Comparison of ENCODE assay signal across 8 cellular contexts in the genomic region with DNA sequence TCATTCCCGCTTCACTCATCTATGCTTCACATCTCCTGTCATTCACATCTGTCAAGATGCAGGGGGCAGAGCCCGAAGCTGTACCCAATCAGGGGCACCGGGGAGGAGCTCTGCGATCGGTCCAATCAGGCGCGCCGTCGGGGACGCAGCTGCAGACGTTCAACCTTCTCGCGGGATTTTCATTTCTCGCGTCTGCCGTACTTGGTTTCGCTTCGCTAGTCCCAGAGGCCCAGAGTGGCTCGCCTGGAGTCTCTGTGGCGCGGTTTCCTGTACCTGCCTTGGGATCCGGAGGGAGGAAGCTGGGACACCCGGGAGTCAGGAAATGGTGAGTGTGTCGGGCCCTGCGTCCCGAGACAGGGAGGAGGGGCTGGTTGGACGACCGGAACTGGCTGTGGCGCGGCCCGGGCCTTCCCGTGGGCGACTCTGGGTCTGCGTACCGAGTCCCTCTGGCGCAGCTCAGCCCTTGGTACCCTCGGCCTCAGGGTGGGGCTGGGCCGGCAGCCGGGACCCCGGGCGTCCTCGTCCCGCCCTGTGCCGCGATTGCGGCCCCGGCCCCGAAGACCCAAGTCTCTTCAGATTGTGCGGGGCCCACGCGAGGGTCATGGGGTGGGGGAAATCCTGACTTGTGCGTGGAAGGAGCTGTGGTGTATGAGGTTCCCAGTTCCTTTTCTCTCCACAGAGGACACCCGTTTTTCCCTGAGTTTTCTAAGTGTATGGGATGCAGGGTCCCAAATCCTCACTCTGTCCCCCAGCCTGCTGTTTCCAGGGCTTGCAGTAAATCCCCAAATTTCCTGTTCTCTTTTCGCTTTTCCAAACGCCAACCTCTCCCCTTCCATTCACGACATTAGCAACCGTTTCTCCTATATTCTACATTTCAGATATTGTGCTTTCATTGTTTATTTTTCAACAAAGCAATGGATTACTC. TPM values are rescaled to one million over a fixed set of nuclear protein-coding genes. Genes with fewer than 3 reads are reported as not detected.
DNase-seq lines count a peak whose midpoint lies in the region; ATAC-seq, FAIRE-seq and TF ChIP-seq lines count a peak whose summit lies in the region.

Gene ZNF136, plus strand, starts transcription at position 215 of the 925 bp plus-strand sequence. Its CDS starts 108 bp downstream, at position 323.

- no peak for TF ChIP-seq EP300 in H1 (IDR thresholded peaks at IDR 0.05; ENCODE audit: borderline replicate concordance in 1 of 2, low read depth in 2 of 2, low read length in 2 of 2)

- H4K20me1 ChIP-seq in H1 (replicated peaks in 1 of 2; ENCODE audit: control insufficient read depth in 1 of 2, insufficient read depth in 2 of 2, low read length in 2 of 2): peaks cover 2 to 4% of the 10 kb centered on the region in 2 experiments

- peaks cover 0 to 38% of the 10 kb centered on the region in 2 experiments; a peak in 3 of 4 replicates for H3K79me2 ChIP-seq in H1 (ENCODE audit: control insufficient read depth in 1 of 2, insufficient read depth in 2 of 2, low read length in 2 of 2)
- peaks cover 12% of the 10 kb centered on the region for H3K79me2 ChIP-seq in mesendoderm (ENCODE audit: control insufficient read depth, insufficient read depth, low read length)

- no peak; a peak in 1 of 4 replicates for TF ChIP-seq RAD21 in H1 (IDR thresholded peaks at IDR 0.05 in 1 of 2, conservative IDR thresholded peaks at IDR 0.05 in 1 of 2; ENCODE audit: low read depth in 2 of 2, low read length in 2 of 2)

- H3K27ac ChIP-seq in H1 (ENCODE audit: low read depth, low read length) (peak within 1 kb of the TSS; percentile 74), mesendoderm (ENCODE audit: low read depth, low read length) (peak within 1 kb of the TSS; percentile 77)

- peak; percentile 82 for ATAC-seq in GM21367 (IDR thresholded peaks at IDR 0.05; ENCODE audit: unreplicated experiment)

- H2BK120ac ChIP-seq in H1 (replicated peaks; ENCODE audit: low read depth, low read length) (no peak within 1 kb of the TSS), mesendoderm (ENCODE audit: low read depth, low read length) (no peak within 1 kb of the TSS)

- H3K4me1 ChIP-seq in H1 (replicated peaks in 1 of 4; ENCODE audit: control insufficient read depth in 3 of 4, insufficient read depth in 4 of 4, low read length in 3 of 4): peaks cover 0 to 3% (median 1%) of the 10 kb centered on the region in 4 experiments; a peak in 2 of 7 replicates
- H3K4me1 ChIP-seq in mesendoderm (ENCODE audit: control insufficient read depth, low read depth, low read length): no peaks in the 10 kb centered on the region

- H2BK20ac ChIP-seq in H1 (ENCODE audit: low read length): no peak within 1 kb of the TSS

- H3K56ac ChIP-seq in H1 (replicated peaks; ENCODE audit: insufficient read length, low read depth, low read length) (no peak within 1 kb of the TSS), mesendoderm (ENCODE audit: low read length) (peak within 1 kb of the TSS; percentile 92)

- TF ChIP-seq POLR2A in H1 (IDR thresholded peaks at IDR 0.05; ENCODE audit: control extremely low read depth in 1 of 2, low read depth in 2 of 2, low read length in 2 of 2): peak; percentile 45 to 80

- H3K79me1 ChIP-seq in H1 (ENCODE audit: low read depth, low read length) (peaks cover 3% of the 10 kb centered on the region; the same call in 1 of the 2 replicates), mesendoderm (ENCODE audit: low read length) (peaks cover 9% of the 10 kb centered on the region)

- peak within 1 kb of the TSS; percentile 64; the same call in 1 of the 2 replicates for H2AFZ ChIP-seq in H1 (ENCODE audit: low read length)

- peak within 1 kb of the TSS; percentile 87 to 97 (median 94) for H3K4me3 ChIP-seq in H1 (ENCODE audit: extremely low read depth in 1 of 4, insufficient read depth in 2 of 4, low read depth in 3 of 4, low read length in 4 of 4)
- H3K4me3 ChIP-seq in mesendoderm (ENCODE audit: low read length): peak within 1 kb of the TSS; percentile 90

- DNase-seq in COLO829 (ENCODE audit: low spot score) (peak; percentile 96), HT1080 (ENCODE audit: low read depth) (peak; percentile 96), NOMO-1 (lab: John Stamatoyannopoulos, UW; ENCODE audit: unreplicated experiment in 2 of 2) (peak; percentile 90 to 94), H1 (ENCODE audit: low read depth in 1 of 2, low spot score in 2 of 2) (peak; percentile 79 to 93), mesendoderm (peak; percentile 98)
- DNase-seq in activated CD8-positive, alpha-beta memory T cell treated with anti-CD3 and anti-CD28 coated beads for 48 hours (ENCODE audit: low read depth in 2 of 3, low spot score in 2 of 3): peak; percentile 63 to 81 (median 80)
- peak; percentile 82 for DNase-seq in stimulated activated CD8-positive, alpha-beta memory T cell treated with anti-CD3 and anti-CD28 coated beads, Interleukin-12 subunit alpha, Interleukin-12 subunit beta, amount 100 ng/mL, for 4 hours (ENCODE audit: low read depth)

- peak within 1 kb of the TSS; percentile 72 for H4K8ac ChIP-seq in H1 (ENCODE audit: extremely low read depth, insufficient read depth, low read length)
- no peak within 1 kb of the TSS for H4K8ac ChIP-seq in mesendoderm (ENCODE audit: low read depth, low read length)

- H3K14ac ChIP-seq in H1 (ENCODE audit: insufficient read length): no peak within 1 kb of the TSS

- H2BK15ac ChIP-seq in H1 (ENCODE audit: low read length) (no peak within 1 kb of the TSS), mesendoderm (replicated peaks; ENCODE audit: low read depth) (no peak within 1 kb of the TSS)

- POLR2A ChIA-PET in H1 (lab: Charles Lee; ENCODE audit: partially characterized antibody): interaction anchor here (0.7 to 2.0 kb wide), 7 partner anchors 10 to 378 kb away, joined by 3 to 9 read pairs (median 4); partner anchors contain the start of genes ZNF20 and ZNF878

- no peak within 1 kb of the TSS for H2AK5ac ChIP-seq in H1 (ENCODE audit: low read depth, low read length)
- H2AK5ac ChIP-seq in mesendoderm (ENCODE audit: low read length): no peak within 1 kb of the TSS

- H3K18ac ChIP-seq in H1 (ENCODE audit: extremely low read depth, low read length) (peak within 1 kb of the TSS; percentile 32; the same call in 1 of the 2 replicates), mesendoderm (ENCODE audit: low read length) (peak within 1 kb of the TSS; percentile 80)

- FAIRE-seq in H1 (lab: Jason Lieb, UNC): peak; percentile 73

- H3K23me2 ChIP-seq in H1 (ENCODE audit: low read depth, low read length): peaks cover 6% of the 10 kb centered on the region

- peak within 1 kb of the TSS; percentile 69 to 84 for H3K4me2 ChIP-seq in H1 (ENCODE audit: insufficient read depth in 1 of 2, low read depth in 2 of 2, low read length in 2 of 2)
- peak within 1 kb of the TSS; percentile 73 for H3K4me2 ChIP-seq in mesendoderm (ENCODE audit: low read length)

- peaks cover 0 to 5% of the 10 kb centered on the region in 2 experiments; a peak in 1 of 4 replicates for H3K9me3 ChIP-seq in H1 (ENCODE audit: insufficient read depth in 2 of 2, low read depth in 1 of 2, low read length in 1 of 2)

- TF ChIP-seq CTCF in H1 (IDR thresholded peaks at IDR 0.05; ENCODE audit: control extremely low read depth in 1 of 3, insufficient read depth in 1 of 3, low read depth in 1 of 3, low read length in 3 of 3): no peak

- no peak within 1 kb of the TSS for H4K91ac ChIP-seq in H1 (replicated peaks; ENCODE audit: insufficient read length, low read length)

- CTCF ChIA-PET in H1 (lab: Charles Lee; ENCODE audit: partially characterized antibody): interaction anchor here (1.7 kb wide), 1 partner anchor 23 kb away, joined by 3 read pairs; the partner anchor contains the start of gene ZNF20

- H3K4ac ChIP-seq in H1 (replicated peaks; ENCODE audit: insufficient read length, low read depth, low read length): no peak within 1 kb of the TSS
- peak within 1 kb of the TSS; percentile 41 for H3K4ac ChIP-seq in mesendoderm (ENCODE audit: low read depth, low read length)

- H4K5ac ChIP-seq in H1 (ENCODE audit: insufficient read length, low read depth, low read length) (no peak within 1 kb of the TSS), mesendoderm (ENCODE audit: low read length) (no peak within 1 kb of the TSS)

- H2BK5ac ChIP-seq in H1 (ENCODE audit: low read depth, low read length) (peak within 1 kb of the TSS; percentile 89), mesendoderm (ENCODE audit: low read length) (no peak within 1 kb of the TSS)

- H3K36me3 ChIP-seq in H1 (ENCODE audit: control insufficient read depth in 2 of 4, insufficient read depth in 4 of 4, low read length in 3 of 4) (no peaks in the 10 kb centered on the region; a peak in 1 of 8 replicates), mesendoderm (ENCODE audit: control insufficient read depth, insufficient read depth, low read length) (no peaks in the 10 kb centered on the region)

- 1% methylated on average over 42 of the region's 57 CpGs; no CpG with 5 or more reads in 1 of the 2 experiments for WGBS in H1 (ENCODE audit: extremely low coverage in 1 of 2, insufficient coverage in 1 of 2, insufficient read length in 1 of 2, insufficient replicate concordance in 2 of 2, low coverage in 1 of 2, low lambda C conversion rate in 2 of 2, missing lambda C conversion rate in 1 of 2), 2 experiments
- no CpG with 5 or more reads among the region's 57 CpGs for WGBS in mesendoderm (ENCODE audit: extremely low coverage, insufficient coverage, low lambda C conversion rate)

- no peaks in the 10 kb centered on the region for H3K27me3 ChIP-seq in H1 (replicated peaks in 1 of 4; ENCODE audit: control insufficient read depth in 3 of 4, extremely low read depth in 1 of 4, insufficient read depth in 3 of 4, low read length in 3 of 4)
- no peaks in the 10 kb centered on the region for H3K27me3 ChIP-seq in mesendoderm (ENCODE audit: insufficient read depth, low read length, poor library complexity)

- peak within 1 kb of the TSS; percentile 74 to 89 (median 88) for H3K9ac ChIP-seq in H1 (replicated peaks in 1 of 4; ENCODE audit: extremely low read depth in 1 of 4, low read depth in 3 of 4, low read length in 3 of 4)
- peak within 1 kb of the TSS; percentile 83 for H3K9ac ChIP-seq in mesendoderm (ENCODE audit: low read length)

- no peak within 1 kb of the TSS for H2BK12ac ChIP-seq in H1 (ENCODE audit: low read depth, low read length)

- no peak within 1 kb of the TSS for H3K23ac ChIP-seq in H1 (ENCODE audit: insufficient read length)
- H3K23ac ChIP-seq in mesendoderm (ENCODE audit: low read length): no peak within 1 kb of the TSS

RNA-seq across cellular contexts. Expression of gene ZNF136, which starts in this region (rescaled TPM):
- 2.6 and 3.7 TPM in 2 replicates for total RNA-seq in HT1080 (2014; rRNA removed; shearing (Covaris generic))
- 1.6 and 1.7 TPM in 2 replicates for polyA plus RNA-seq in HT1080 (2015; cell fraction: cytosol; rRNA removed)
- polyA plus RNA-seq in HT1080 (2015; cell fraction: nucleus; rRNA removed): 2.3 and 4.1 TPM in 2 replicates
- total RNA-seq in H1 (2021; fragmentation: NEBNext Ultra II Directional; extraction: Animal tissue kit (Norgen Biotek cat#: 25700)): 6.9 and 9.9 TPM in 2 replicates
- 0.85 and 1.6 TPM in 2 replicates for polyA plus RNA-seq in H1 (2011; rRNA removed)
- polyA plus RNA-seq in H1 (2011; cell fraction: cytosol; rRNA removed): 2.7 TPM
- 1.1 TPM for polyA plus RNA-seq in H1 (2011; cell fraction: nucleus; rRNA removed)
- 2.0 to 5.3 TPM (median 3.1 TPM) in 4 replicates for polyA plus RNA-seq in H1 (2012, experiment 1 of 2)
- polyA plus RNA-seq in H1 (2012, experiment 2 of 2): 0.29 TPM
- polyA plus RNA-seq in H1 (2013, experiment 1 of 2): 3.6 TPM
- polyA plus RNA-seq in H1 (2013, experiment 2 of 2): 4.1 TPM
- polyA minus RNA-seq in H1 (2011; rRNA and poly(A)+ RNA removed): 3.3 and 6.2 TPM in 2 replicates
- 4.5 TPM for polyA minus RNA-seq in H1 (2011; cell fraction: cytosol; rRNA and poly(A)+ RNA removed)
- polyA minus RNA-seq in H1 (2011; cell fraction: nucleus; rRNA and poly(A)+ RNA removed): 5.4 TPM
- 4.1 TPM for polyA plus RNA-seq in mesendoderm (2013, experiment 1 of 2)
- 4.1 TPM for polyA plus RNA-seq in mesendoderm (2013, experiment 2 of 2)

Comparison
In these comparisons a context has a peak if more than half of its experiments do, and no peak if none do; other contexts are left out.
1. Peak in every context shown above with its lines: DNase-seq, ATAC-seq, H3K4me3 ChIP-seq and H3K27ac ChIP-seq.